ENCODE assay signal across 8 cellular contexts in the genomic region with DNA sequence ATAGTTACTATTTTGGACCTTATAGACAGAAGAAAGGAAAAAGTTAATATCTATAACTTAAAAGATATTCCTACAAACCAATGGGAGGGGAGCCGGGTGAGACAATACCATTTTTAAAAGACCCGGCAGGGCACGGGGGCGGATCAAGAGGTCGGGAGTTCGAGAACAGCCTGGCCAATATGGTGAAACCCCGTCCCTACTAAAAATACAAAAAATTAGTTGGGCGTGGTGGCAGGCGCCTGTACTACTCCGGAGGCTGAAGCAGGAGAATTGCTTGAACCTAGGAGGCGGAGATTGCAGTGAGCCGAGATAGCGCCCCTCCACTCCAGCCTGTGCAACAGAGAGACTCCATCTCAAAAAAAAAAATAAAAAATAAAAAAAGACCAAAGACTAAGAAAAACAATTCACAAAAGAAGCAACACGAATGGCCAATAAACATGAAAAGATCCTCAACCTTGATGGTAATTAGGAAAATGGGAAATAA. TPM values are rescaled to one million over a fixed set of nuclear protein-coding genes. Genes with fewer than 3 reads are reported as not detected.
DNase-seq lines count a peak whose midpoint lies in the region; ATAC-seq and TF ChIP-seq lines count a peak whose summit lies in the region.

No MANE protein-coding gene starts in this region.

- no peak overlapping the region for H3K18ac ChIP-seq in trophoblast cell (ENCODE audit: low read length)

- H4K91ac ChIP-seq in trophoblast cell (ENCODE audit: low read depth, low read length) = no peak overlapping the region

- no peak overlapping the region for H2AFZ ChIP-seq in trophoblast cell (ENCODE audit: insufficient read depth, low read length, poor library complexity)

- H3K4me3 ChIP-seq in H7 (ENCODE audit: insufficient read depth, low read depth, low read length) = peak overlapping the region; percentile 98; the same call in 1 of the 2 replicates
- H3K4me3 ChIP-seq in dorsolateral prefrontal cortex = peak overlapping the region in 58 of 59 donors; percentile 59 to 100 (median 94)
- H3K4me3 ChIP-seq in trophoblast cell (ENCODE audit: low read depth, low read length) = no peak overlapping the region

- no peak overlapping the region for H4K12ac ChIP-seq in trophoblast cell (ENCODE audit: low read depth, low read length)

- H4K8ac ChIP-seq in trophoblast cell (ENCODE audit: low read depth, low read length) = peak overlapping the region; percentile 16

- H3K9ac ChIP-seq in trophoblast cell (ENCODE audit: low read length) = no peak overlapping the region

- H3K23ac ChIP-seq in trophoblast cell (ENCODE audit: low read length) = no peak overlapping the region

- TF ChIP-seq CTCF in dorsolateral prefrontal cortex (IDR thresholded peaks at IDR 0.05 in 54 of 56, conservative IDR thresholded peaks at IDR 0.05 in 2 of 56; ENCODE audit: low read depth in 1 of 56, partially characterized antibody in 56 of 56) = no peak

- H3K4me2 ChIP-seq in trophoblast cell (ENCODE audit: low read length) = no peak overlapping the region

- H2BK120ac ChIP-seq in trophoblast cell (ENCODE audit: insufficient read depth, low read length, poor library complexity) = no peak overlapping the region

- no peak overlapping the region for H2AK5ac ChIP-seq in trophoblast cell (ENCODE audit: low read length)

- H3K14ac ChIP-seq in trophoblast cell (ENCODE audit: low read length) = no peak overlapping the region

- H3K4ac ChIP-seq in trophoblast cell (ENCODE audit: low read depth, low read length) = no peak overlapping the region

- no peaks in the 10 kb centered on the region for H3K4me1 ChIP-seq in trophoblast cell (ENCODE audit: control insufficient read depth in 1 of 2, insufficient read depth in 2 of 2, low read length in 2 of 2)

- no CpG with 5 or more reads among the region's 14 CpGs for WGBS in trophoblast cell (ENCODE audit: extremely low coverage, insufficient coverage, insufficient read length)

- intact Hi-C loops in dorsolateral prefrontal cortex (cut with DNase I) = loop anchor here (5.0 kb wide), 1 partner anchor 70 kb away; a partner anchor contains a TSS

- ATAC-seq in GM19324 (IDR thresholded peaks at IDR 0.05; ENCODE audit: low FRiP score, unreplicated experiment) = no peak

- peaks cover 9% of the 10 kb centered on the region for H3K79me2 ChIP-seq in trophoblast cell (ENCODE audit: control insufficient read depth, insufficient read depth, low read length, poor library complexity)

- H3K27me3 ChIP-seq in H7 (ENCODE audit: control insufficient read depth, insufficient read depth, low read length) = peaks cover 10% of the 10 kb centered on the region; the same call in 1 of the 2 replicates
- H3K27me3 ChIP-seq in dorsolateral prefrontal cortex = no peaks in the 10 kb centered on the region
- H3K27me3 ChIP-seq in trophoblast cell (ENCODE audit: insufficient read depth, low read length) = no peaks in the 10 kb centered on the region

- H3K27ac ChIP-seq in dorsolateral prefrontal cortex (peak overlapping the region in 26 of 59 donors; percentile 77 to 97 (median 90)), trophoblast cell (ENCODE audit: low read depth, low read length) (no peak overlapping the region)

- peaks cover 9% of the 10 kb centered on the region for H3K79me1 ChIP-seq in trophoblast cell (ENCODE audit: low read length)

- H3K9me3 ChIP-seq in trophoblast cell (ENCODE audit: insufficient read depth, low read depth, low read length) = no peaks in the 10 kb centered on the region

- H3K36me3 ChIP-seq in H7 (replicated peaks; ENCODE audit: control insufficient read depth, insufficient read depth, low read length) (no peaks in the 10 kb centered on the region), trophoblast cell (ENCODE audit: control insufficient read depth in 1 of 2, insufficient read depth in 2 of 2, low read length in 2 of 2) (no peaks in the 10 kb centered on the region)

- H2BK5ac ChIP-seq in trophoblast cell (ENCODE audit: low read depth, low read length, poor library complexity) = no peak overlapping the region

- no peak overlapping the region for H2BK12ac ChIP-seq in trophoblast cell (ENCODE audit: low read length)

- DNase-seq in H7 = no peak
- peak; percentile 79 for DNase-seq in OCI-M1 (lab: John Stamatoyannopoulos, UW)
- DNase-seq in dorsolateral prefrontal cortex = no peak
- DNase-seq in trophoblast cell = no peak
- no peak for DNase-seq in central memory CD4-positive, alpha-beta T cell
- DNase-seq in ecto neural progenitor cell (ENCODE audit: low spot score) = no peak
- DNase-seq in mucosa of gallbladder (ENCODE audit: low spot score) = no peak

RNA-seq across cellular contexts. Expression of a gene that starts 1.2 kb away (rescaled TPM):
- 48.4 and 50.6 TPM in 2 replicates for total RNA-seq in H7 (2014; rRNA removed; shearing (Covaris generic))
- total RNA-seq in dorsolateral prefrontal cortex = 10 to 100 TPM; 24.1 to 67.0 (median 51.1) TPM
- polyA plus RNA-seq in trophoblast cell (2013) = 186 and 201 TPM in 2 replicates
- total RNA-seq in mucosa of gallbladder = 40.1 TPM
